In the genomic region with DNA sequence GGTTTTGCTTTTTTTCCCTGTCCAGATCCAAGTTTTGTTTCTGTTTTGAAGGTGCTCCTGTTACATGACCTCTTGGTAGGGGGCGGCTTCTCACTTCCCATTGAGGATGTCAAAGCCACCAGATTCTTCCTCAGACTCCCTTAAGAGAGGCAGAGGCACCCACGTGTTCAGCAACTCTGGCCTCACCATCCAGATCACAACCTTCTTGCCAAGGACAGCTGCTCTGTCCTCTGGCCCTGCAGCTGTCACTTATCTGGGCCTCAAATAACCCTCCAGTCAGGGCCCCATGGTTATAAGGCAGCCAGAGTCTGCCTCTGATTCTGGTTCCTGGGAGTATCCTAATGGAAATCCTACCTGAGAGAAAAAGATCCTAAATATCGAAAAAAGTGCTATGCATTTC, we compare ENCODE assay signal across 1 cellular context.
TF ChIP-seq lines count a peak whose summit lies in the region.

No MANE protein-coding gene starts in this region.

TF ChIP-seq in WTC11, 78 proteins besides CTCF, POLR2A, EP300 and RAD21 (continued from another document):
- TF ChIP-seq ARID4B (CRISPR knock-in tag; IDR thresholded peaks at IDR 0.05; ENCODE audit: borderline replicate concordance) = no peak
- TF ChIP-seq NFATC4 (CRISPR knock-in tag; IDR thresholded peaks at IDR 0.05) = no peak
- no peak for TF ChIP-seq NFE2L1 (CRISPR knock-in tag; IDR thresholded peaks at IDR 0.05)
- TF ChIP-seq NFYB (CRISPR knock-in tag; conservative IDR thresholded peaks at IDR 0.05; ENCODE audit: low read depth) = no peak
- TF ChIP-seq, protein P1, sequence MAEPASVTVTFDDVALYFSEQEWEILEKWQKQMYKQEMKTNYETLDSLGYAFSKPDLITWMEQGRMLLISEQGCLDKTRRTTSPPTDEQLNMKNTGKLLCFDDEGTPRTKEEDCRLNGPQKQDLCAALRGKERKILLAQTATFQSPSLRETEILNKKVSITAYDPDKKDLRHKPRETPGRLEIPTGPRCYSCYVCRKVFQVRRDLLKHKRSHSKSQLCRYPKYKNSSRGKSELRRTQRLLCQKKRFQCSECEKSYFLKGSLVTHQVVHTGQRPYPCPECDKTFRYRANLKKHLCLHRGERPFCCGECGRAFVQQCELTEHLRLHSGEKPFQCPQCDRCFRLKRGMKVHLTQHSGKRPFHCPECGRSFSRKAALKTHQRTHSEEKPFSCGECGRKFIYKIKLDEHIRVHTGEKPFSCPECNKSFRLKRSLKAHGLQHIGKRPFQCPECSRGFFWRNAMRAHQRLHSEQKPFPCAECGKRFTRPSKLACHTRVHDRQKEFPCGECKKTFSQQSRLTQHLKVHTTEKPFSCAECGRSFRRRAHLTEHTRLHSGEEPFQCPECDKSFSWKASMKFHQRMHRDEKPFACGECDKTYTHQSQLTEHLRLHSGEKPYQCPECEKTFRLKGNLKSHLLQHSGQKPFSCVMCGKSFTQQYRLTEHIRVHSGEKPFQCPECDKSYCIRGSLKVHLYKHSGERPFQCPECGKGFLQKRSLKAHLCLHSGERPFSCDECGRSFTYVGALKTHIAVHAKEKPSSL (CRISPR knock-in tag; conservative IDR thresholded peaks at IDR 0.05) = no peak
- TF ChIP-seq, protein P2, sequence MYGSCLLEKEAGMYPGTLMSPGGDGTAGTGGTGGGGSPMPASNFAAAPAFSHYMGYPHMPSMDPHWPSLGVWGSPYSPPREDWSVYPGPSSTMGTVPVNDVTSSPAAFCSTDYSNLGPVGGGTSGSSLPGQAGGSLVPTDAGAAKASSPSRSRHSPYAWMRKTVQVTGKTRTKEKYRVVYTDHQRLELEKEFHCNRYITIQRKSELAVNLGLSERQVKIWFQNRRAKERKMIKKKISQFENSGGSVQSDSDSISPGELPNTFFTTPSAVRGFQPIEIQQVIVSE (CRISPR knock-in tag; IDR thresholded peaks at IDR 0.05; ENCODE audit: borderline replicate concordance) = no peak
- TF ChIP-seq ZNF281 (CRISPR knock-in tag; IDR thresholded peaks at IDR 0.05) = no peak
- TF ChIP-seq, protein P3, sequence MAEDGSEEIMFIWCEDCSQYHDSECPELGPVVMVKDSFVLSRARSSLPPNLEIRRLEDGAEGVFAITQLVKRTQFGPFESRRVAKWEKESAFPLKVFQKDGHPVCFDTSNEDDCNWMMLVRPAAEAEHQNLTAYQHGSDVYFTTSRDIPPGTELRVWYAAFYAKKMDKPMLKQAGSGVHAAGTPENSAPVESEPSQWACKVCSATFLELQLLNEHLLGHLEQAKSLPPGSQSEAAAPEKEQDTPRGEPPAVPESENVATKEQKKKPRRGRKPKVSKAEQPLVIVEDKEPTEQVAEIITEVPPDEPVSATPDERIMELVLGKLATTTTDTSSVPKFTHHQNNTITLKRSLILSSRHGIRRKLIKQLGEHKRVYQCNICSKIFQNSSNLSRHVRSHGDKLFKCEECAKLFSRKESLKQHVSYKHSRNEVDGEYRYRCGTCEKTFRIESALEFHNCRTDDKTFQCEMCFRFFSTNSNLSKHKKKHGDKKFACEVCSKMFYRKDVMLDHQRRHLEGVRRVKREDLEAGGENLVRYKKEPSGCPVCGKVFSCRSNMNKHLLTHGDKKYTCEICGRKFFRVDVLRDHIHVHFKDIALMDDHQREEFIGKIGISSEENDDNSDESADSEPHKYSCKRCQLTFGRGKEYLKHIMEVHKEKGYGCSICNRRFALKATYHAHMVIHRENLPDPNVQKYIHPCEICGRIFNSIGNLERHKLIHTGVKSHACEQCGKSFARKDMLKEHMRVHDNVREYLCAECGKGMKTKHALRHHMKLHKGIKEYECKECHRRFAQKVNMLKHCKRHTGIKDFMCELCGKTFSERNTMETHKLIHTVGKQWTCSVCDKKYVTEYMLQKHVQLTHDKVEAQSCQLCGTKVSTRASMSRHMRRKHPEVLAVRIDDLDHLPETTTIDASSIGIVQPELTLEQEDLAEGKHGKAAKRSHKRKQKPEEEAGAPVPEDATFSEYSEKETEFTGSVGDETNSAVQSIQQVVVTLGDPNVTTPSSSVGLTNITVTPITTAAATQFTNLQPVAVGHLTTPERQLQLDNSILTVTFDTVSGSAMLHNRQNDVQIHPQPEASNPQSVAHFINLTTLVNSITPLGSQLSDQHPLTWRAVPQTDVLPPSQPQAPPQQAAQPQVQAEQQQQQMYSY (CRISPR knock-in tag; IDR thresholded peaks at IDR 0.05) = no peak
- no peak for TF ChIP-seq GABPB1 (CRISPR knock-in tag; IDR thresholded peaks at IDR 0.05)
- no peak for TF ChIP-seq ZBTB43 (CRISPR knock-in tag; IDR thresholded peaks at IDR 0.05)
- no peak for TF ChIP-seq TEAD1 (CRISPR knock-in tag; IDR thresholded peaks at IDR 0.05)
- no peak for TF ChIP-seq ETV6 (CRISPR knock-in tag; IDR thresholded peaks at IDR 0.05)
- TF ChIP-seq MXD4 (CRISPR knock-in tag; IDR thresholded peaks at IDR 0.05; ENCODE audit: borderline replicate concordance) = no peak
- TF ChIP-seq, protein P4, sequence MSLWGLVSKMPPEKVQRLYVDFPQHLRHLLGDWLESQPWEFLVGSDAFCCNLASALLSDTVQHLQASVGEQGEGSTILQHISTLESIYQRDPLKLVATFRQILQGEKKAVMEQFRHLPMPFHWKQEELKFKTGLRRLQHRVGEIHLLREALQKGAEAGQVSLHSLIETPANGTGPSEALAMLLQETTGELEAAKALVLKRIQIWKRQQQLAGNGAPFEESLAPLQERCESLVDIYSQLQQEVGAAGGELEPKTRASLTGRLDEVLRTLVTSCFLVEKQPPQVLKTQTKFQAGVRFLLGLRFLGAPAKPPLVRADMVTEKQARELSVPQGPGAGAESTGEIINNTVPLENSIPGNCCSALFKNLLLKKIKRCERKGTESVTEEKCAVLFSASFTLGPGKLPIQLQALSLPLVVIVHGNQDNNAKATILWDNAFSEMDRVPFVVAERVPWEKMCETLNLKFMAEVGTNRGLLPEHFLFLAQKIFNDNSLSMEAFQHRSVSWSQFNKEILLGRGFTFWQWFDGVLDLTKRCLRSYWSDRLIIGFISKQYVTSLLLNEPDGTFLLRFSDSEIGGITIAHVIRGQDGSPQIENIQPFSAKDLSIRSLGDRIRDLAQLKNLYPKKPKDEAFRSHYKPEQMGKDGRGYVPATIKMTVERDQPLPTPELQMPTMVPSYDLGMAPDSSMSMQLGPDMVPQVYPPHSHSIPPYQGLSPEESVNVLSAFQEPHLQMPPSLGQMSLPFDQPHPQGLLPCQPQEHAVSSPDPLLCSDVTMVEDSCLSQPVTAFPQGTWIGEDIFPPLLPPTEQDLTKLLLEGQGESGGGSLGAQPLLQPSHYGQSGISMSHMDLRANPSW (CRISPR knock-in tag; conservative IDR thresholded peaks at IDR 0.05; ENCODE audit: low read depth) = no peak
